Comparison of ENCODE assay signal across 15 cellular contexts in genomic region chr3:13138566-13139145, GRCh38.
DNase-seq lines count a peak whose midpoint lies in the region; TF ChIP-seq lines count a peak whose summit lies in the region.
"Had no signal": no experiment of that assay in that cellular context is flagged by ENCODE, and none has a peak within 500 bp of the region (broad histone marks: within the 10 kb centered on the region; RNA-seq: fewer than 3 reads in every experiment).

No MANE protein-coding gene starts in this region.

- no peak for TF ChIP-seq CTCF in neutrophil (IDR thresholded peaks at IDR 0.05)

- H3K9me3 ChIP-seq in neutrophil = no peaks in the 10 kb centered on the region
- H3K9me3 ChIP-seq: Caco-2, HAP-1 had no signal

- no peaks in the 10 kb centered on the region for H3K36me3 ChIP-seq in neutrophil
- H3K36me3 ChIP-seq: HAP-1 had no signal

- peak; percentile 24 for DNase-seq in activated CD4-positive, CD25-positive, alpha-beta regulatory T cell treated with anti-CD3 and anti-CD28 coated beads, Interleukin-2, amount 50 U/mL, for 72 hours
- no peak for DNase-seq in activated CD4-positive, CD25-positive, alpha-beta regulatory T cell (lab: John Stamatoyannopoulos, UW)
- DNase-seq in D341Med (ENCODE audit: low spot score) (peak; percentile 14), islet precursor cell (peak; percentile 44), kidney tubule cell (ENCODE audit: low spot score) (no peak), cortex of kidney (lab: John Stamatoyannopoulos, UW) (no peak), immature natural killer cell (no peak)
- DNase-seq: CD8-positive, alpha-beta memory T cell; DMS53; GF-D8 had no signal

- H3K27ac Mint-ChIP-seq in immature natural killer cell = no peak overlapping the region
- H3K27ac Mint-ChIP-seq: CD14-positive monocyte; CD8-positive, alpha-beta memory T cell had no signal

- H3K4me3 ChIP-seq in neutrophil (ENCODE audit: low read depth in 1 of 2, low read length in 1 of 2) = no peak overlapping the region
- H3K4me3 ChIP-seq: HAP-1 had no signal

- no peaks in the 10 kb centered on the region for H3K36me3 Mint-ChIP-seq in immature natural killer cell
- H3K36me3 Mint-ChIP-seq: CD14-positive monocyte had no signal

- no peak overlapping the region for H3K4me3 Mint-ChIP-seq in immature natural killer cell
- H3K4me3 Mint-ChIP-seq: CD14-positive monocyte had no signal

- peaks cover 2 to 7% (median 5%) of the 10 kb centered on the region in 3 donors for H3K27me3 Mint-ChIP-seq in immature natural killer cell (ENCODE audit: low read depth in 3 of 3)

- peaks cover 15 to 24% of the 10 kb centered on the region in 2 experiments for H3K4me1 ChIP-seq in neutrophil (ENCODE audit: control insufficient read depth in 1 of 2, insufficient read depth in 1 of 2, low read depth in 1 of 2, low read length in 1 of 2)
- H3K4me1 ChIP-seq: Caco-2, HAP-1 had no signal

- peak overlapping the region; percentile 59 for H3K27ac ChIP-seq in neutrophil
- H3K27ac ChIP-seq: 22Rv1 had no signal

- H3K9me3 Mint-ChIP-seq in immature natural killer cell = no peaks in the 10 kb centered on the region
- H3K9me3 Mint-ChIP-seq: CD8-positive, alpha-beta memory T cell had no signal

- H3K4me1 Mint-ChIP-seq in immature natural killer cell = no peaks in the 10 kb centered on the region
- H3K4me1 Mint-ChIP-seq: CD14-positive monocyte; CD8-positive, alpha-beta memory T cell had no signal

- H3K27me3 ChIP-seq in neutrophil = peaks cover 12% of the 10 kb centered on the region

Comparison
In these comparisons a context has a peak if more than half of its experiments do, and no peak if none do; other contexts are left out.
1. DNase-seq: peak in activated CD4-positive, CD25-positive, alpha-beta regulatory T cell treated with anti-CD3 and anti-CD28 coated beads, Interleukin-2, amount 50 U/mL, for 72 hours (single experiment), D341Med (single experiment) and islet precursor cell (single experiment); none in activated CD4-positive, CD25-positive, alpha-beta regulatory T cell (0 of 4), kidney tubule cell (single experiment), cortex of kidney (single experiment) and immature natural killer cell (0 of 3).